1 cellular context compared by ENCODE assay signal in genomic region chr20:38673261-38673660, GRCh38.
TF ChIP-seq lines count a peak whose summit lies in the region.

No MANE protein-coding gene starts in this region.

TF ChIP-seq in GM23338, 12 proteins besides CTCF, POLR2A, EP300 and RAD21 (continued from another document):
- TF ChIP-seq ZNF462 (CRISPR knock-in tag; IDR thresholded peaks at IDR 0.05): no peak
